ENCODE assay signal across 9 cellular contexts in the genomic region with DNA sequence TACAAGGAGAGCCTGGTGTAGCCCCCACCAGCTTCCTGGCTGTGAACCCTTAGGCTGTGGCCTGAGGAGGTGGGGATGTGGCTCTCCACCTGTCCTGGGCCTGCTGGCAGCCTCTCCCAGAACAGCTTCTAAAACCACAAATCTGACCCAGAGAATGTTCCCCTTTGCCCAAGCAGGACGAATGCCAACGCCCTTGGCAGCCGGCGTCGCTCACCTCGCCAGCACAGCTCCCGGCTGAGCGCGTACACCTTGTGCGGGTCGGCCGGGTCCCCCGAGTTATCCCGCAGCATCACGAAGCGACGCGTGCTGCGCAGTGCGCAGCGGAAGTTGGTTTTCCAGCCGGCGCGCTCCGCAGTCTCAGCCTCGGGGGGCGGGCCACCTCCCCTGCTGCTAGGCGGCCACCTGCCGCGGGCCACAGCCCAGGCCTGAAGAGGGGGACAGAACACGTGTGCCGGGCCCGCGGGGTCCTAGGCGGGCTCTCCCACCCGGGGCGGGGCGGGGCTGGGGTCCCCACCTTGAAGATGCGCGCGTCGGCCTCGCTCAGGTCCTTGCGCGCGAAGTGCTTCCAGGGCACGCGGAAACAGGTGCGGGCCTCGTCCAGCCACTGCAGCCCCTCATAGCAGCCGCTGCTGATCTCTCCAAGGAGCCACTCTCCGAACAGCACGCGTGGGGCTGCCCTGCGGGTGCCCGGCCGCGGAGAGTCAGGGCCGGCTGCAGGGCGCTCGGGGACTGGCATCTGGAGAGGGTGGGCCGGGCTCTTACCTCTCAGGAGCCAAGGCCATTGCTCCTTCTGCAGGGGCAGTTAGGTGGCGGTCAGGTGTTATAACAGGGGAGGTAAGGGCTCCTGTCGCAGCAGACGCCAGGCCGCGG. TPM values are rescaled to one million over a fixed set of nuclear protein-coding genes. Genes with fewer than 3 reads are reported as not detected.
DNase-seq lines count a peak whose midpoint lies in the region; ATAC-seq, FAIRE-seq and TF ChIP-seq lines count a peak whose summit lies in the region.
"Had no signal": no experiment of that assay in that cellular context is flagged by ENCODE, and none has a peak within 500 bp of the region (broad histone marks: within the 10 kb centered on the region; RNA-seq: fewer than 3 reads in every experiment).

No MANE protein-coding gene starts in this region.

- DNase-seq in A549 (ENCODE audit: low read depth in 1 of 2, low spot score in 1 of 2) (no peak), H9 (no peak), left cardiac atrium (peak; percentile 46), skeletal muscle cell (ENCODE audit: low read depth) (no peak), SIG-M5 (lab: John Stamatoyannopoulos, UW) (no peak)
- DNase-seq in activated CD8-positive, alpha-beta T cell treated with anti-CD3 and anti-CD28 coated beads for 36 hours: no peak

- H3K9me3 Mint-ChIP-seq in H9: no peaks in the 10 kb centered on the region
- H3K9me3 Mint-ChIP-seq in activated CD8-positive, alpha-beta T cell treated with anti-CD3 and anti-CD28 coated beads for 36 hours: no peaks in the 10 kb centered on the region

- no peak overlapping the region for H2AFZ ChIP-seq in H9 (ENCODE audit: low read length)

- CTCF ChIA-PET in A549 (lab: Yijun Ruan, JAX): interaction anchor here (0.7 to 0.9 kb wide), 2 partner anchors 50 to 60 kb away, joined by 3 read pairs; no protein-coding TSS in a partner anchor
- CTCF ChIA-PET in activated CD8-positive, alpha-beta T cell treated with anti-CD3 and anti-CD28 coated beads for 36 hours (lab: Charles Lee): interaction anchor here (1.3 kb wide), 1 partner anchor 60 kb away, joined by 4 read pairs; no protein-coding TSS in a partner anchor

- peaks cover 3 to 27% (median 24%) of the 10 kb centered on the region in 3 experiments; a peak in 6 of 7 replicates for H3K36me3 Mint-ChIP-seq in H9 (ENCODE audit: insufficient read depth in 1 of 3, low read depth in 3 of 3)
- H3K36me3 Mint-ChIP-seq in activated CD8-positive, alpha-beta T cell treated with anti-CD3 and anti-CD28 coated beads for 36 hours (ENCODE audit: low read depth): peaks cover 4% of the 10 kb centered on the region

- H3K79me2 ChIP-seq in H9 (ENCODE audit: insufficient read depth, low read length): no peaks in the 10 kb centered on the region

- no peak overlapping the region for H2BK5ac ChIP-seq in H9 (ENCODE audit: insufficient read length, low read length)

- H3K4me1 ChIP-seq in A549 (peaks cover 13% of the 10 kb centered on the region; the same call in 2 of the 3 replicates), H9 (ENCODE audit: insufficient read depth, low read length) (no peaks in the 10 kb centered on the region)

- no peak overlapping the region for H2AK5ac ChIP-seq in H9 (ENCODE audit: insufficient read length, low read length)

- H3K18ac ChIP-seq in H9 (ENCODE audit: insufficient read length, low read depth, low read length): no peak overlapping the region

- no peak overlapping the region for H2BK20ac ChIP-seq in H9 (ENCODE audit: low read depth, low read length, poor library complexity, severe bottlenecking)

- H3K4me3 Mint-ChIP-seq in H9: peak overlapping the region; percentile 73 to 82
- H3K4me3 Mint-ChIP-seq in activated CD8-positive, alpha-beta T cell treated with anti-CD3 and anti-CD28 coated beads for 36 hours: peak overlapping the region; percentile 84

- no peak overlapping the region for H2BK15ac ChIP-seq in H9 (ENCODE audit: low read depth, low read length)

- H3K4me2 ChIP-seq in A549 (peak overlapping the region; percentile 93), H9 (ENCODE audit: insufficient read depth, insufficient read length, low read length) (peak overlapping the region; percentile 35)

- no peak for TF ChIP-seq EP300 in A549 (IDR thresholded peaks at IDR 0.05)

- H3K9ac ChIP-seq in H9 (ENCODE audit: extremely low read depth, insufficient read length, low read length): no peak overlapping the region

- H3K56ac ChIP-seq in H9 (ENCODE audit: insufficient read length, low read depth, low read length): no peak overlapping the region

- no peak overlapping the region for H3K4ac ChIP-seq in H9 (ENCODE audit: low read depth, low read length)

- TF ChIP-seq CTCF in A549 (IDR thresholded peaks at IDR 0.05): no peak
- TF ChIP-seq CTCF in H9 (conservative IDR thresholded peaks at IDR 0.05): no peak
- no peak for TF ChIP-seq CTCF in activated CD8-positive, alpha-beta T cell treated with anti-CD3 and anti-CD28 coated beads for 36 hours (IDR thresholded peaks at IDR 0.05)

- H3K23ac ChIP-seq in H9 (ENCODE audit: insufficient read length, low read depth, low read length): no peak overlapping the region

- intact Hi-C loops in activated CD8-positive, alpha-beta T cell treated with anti-CD3 and anti-CD28 coated beads for 36 hours (cut with micrococcal nuclease): no loop called here
- intact Hi-C loops in left cardiac atrium (cut with DNase I): loop anchor here (5.0 to 10.0 kb wide), 2 partner anchors 38 to 60 kb away; a partner anchor contains a TSS

- POLR2A ChIA-PET in A549 (lab: Yijun Ruan, JAX): interaction anchor here (1.0 to 1.5 kb wide), 2 partner anchors 14 to 39 kb away, joined by 3 to 5 read pairs; no protein-coding TSS in a partner anchor
- POLR2A ChIA-PET in activated CD8-positive, alpha-beta T cell treated with anti-CD3 and anti-CD28 coated beads for 36 hours (lab: Charles Lee): interaction anchor here (0.6 to 3.2 kb wide), 10 partner anchors 8 to 39 kb away, joined by 3 to 7 read pairs (median 4); a partner anchor contains a TSS

- H3K27ac ChIP-seq in A549: peak overlapping the region; percentile 88 to 97
- H3K27ac ChIP-seq in H9 (ENCODE audit: insufficient read length, low read depth, low read length): no peak overlapping the region

- H4K91ac ChIP-seq in H9 (ENCODE audit: insufficient read length, low read depth, low read length): no peak overlapping the region

- TF ChIP-seq RAD21 in A549 (conservative IDR thresholded peaks at IDR 0.05 in 1 of 2, IDR thresholded peaks at IDR 0.05 in 1 of 2): no peak

- H4K5ac ChIP-seq in H9 (ENCODE audit: insufficient read length, low read depth, low read length): no peak overlapping the region

- no peak for FAIRE-seq in A549 (lab: Jason Lieb, UNC)

- H3K4me3 ChIP-seq in A549: peak overlapping the region; percentile 58
- H3K4me3 ChIP-seq in skeletal muscle cell (ENCODE audit: low read depth, low read length): peak overlapping the region; percentile 63

- peaks cover 4% of the 10 kb centered on the region for H3K23me2 ChIP-seq in H9 (ENCODE audit: insufficient read length, low read depth, low read length, poor library complexity, severe bottlenecking)

- ATAC-seq in A549 (peak; percentile 0 to 5; a peak in 4 of 6 replicates), left cardiac atrium (peak; percentile 2 to 3), HG03565 (IDR thresholded peaks at IDR 0.05; ENCODE audit: unreplicated experiment) (no peak), GM18511 (IDR thresholded peaks at IDR 0.05; ENCODE audit: unreplicated experiment) (no peak)
- ATAC-seq in activated CD8-positive, alpha-beta T cell treated with anti-CD3 and anti-CD28 coated beads for 36 hours: no peak

- no peaks in the 10 kb centered on the region for H3K27me3 Mint-ChIP-seq in H9 (ENCODE audit: low read depth)
- no peaks in the 10 kb centered on the region for H3K27me3 Mint-ChIP-seq in activated CD8-positive, alpha-beta T cell treated with anti-CD3 and anti-CD28 coated beads for 36 hours

- no peaks in the 10 kb centered on the region for H3K79me1 ChIP-seq in H9 (ENCODE audit: insufficient read depth, low read depth, low read length, poor library complexity, severe bottlenecking)

- no peak for TF ChIP-seq POLR2A in A549 (IDR thresholded peaks at IDR 0.05; ENCODE audit: low read length)

- peaks cover 4 to 6% of the 10 kb centered on the region in 2 experiments; a peak in 3 of 4 replicates for H3K4me1 Mint-ChIP-seq in H9
- H3K4me1 Mint-ChIP-seq in activated CD8-positive, alpha-beta T cell treated with anti-CD3 and anti-CD28 coated beads for 36 hours (ENCODE audit: low read depth): peaks cover 11% of the 10 kb centered on the region

- H2BK120ac ChIP-seq in H9 (ENCODE audit: low read depth, low read length, poor library complexity, severe bottlenecking): no peak overlapping the region

- H3T11ph ChIP-seq in H9 (ENCODE audit: low read length): no peak overlapping the region

- H4K20me1 ChIP-seq in H9 (ENCODE audit: control insufficient read depth, insufficient read depth, insufficient read length): no peaks in the 10 kb centered on the region

- no peak overlapping the region for H3K14ac ChIP-seq in H9 (ENCODE audit: insufficient read depth, low read length)

- H3K27ac Mint-ChIP-seq in H9: peak overlapping the region in 2 of 3 experiments; percentile 89 to 94; a peak in 3 of 7 replicates
- H3K27ac Mint-ChIP-seq in activated CD8-positive, alpha-beta T cell treated with anti-CD3 and anti-CD28 coated beads for 36 hours: peak overlapping the region; percentile 90

- H3K9me3 ChIP-seq in A549: no peaks in the 10 kb centered on the region
- no peaks in the 10 kb centered on the region for H3K9me3 ChIP-seq in H9 (ENCODE audit: control insufficient read depth, low read depth, low read length)

- no peak overlapping the region for H4K8ac ChIP-seq in H9 (replicated peaks; ENCODE audit: insufficient read length, low read depth, low read length)

- WGBS in A549 (ENCODE audit: missing lambda C conversion rate): 94% methylated on average over 60 of the region's 67 CpGs
- WGBS in H9 (ENCODE audit: extremely low coverage, insufficient read length, low lambda C conversion rate): no CpG with 5 or more reads among the region's 67 CpGs

- no peaks in the 10 kb centered on the region for H3K27me3 ChIP-seq in H9 (ENCODE audit: insufficient read depth, low read length)

- no peak overlapping the region for H2BK12ac ChIP-seq in H9 (ENCODE audit: insufficient read length, low read depth, low read length)

RNA-seq across cellular contexts. Expression of a gene that starts 0.9 kb away (rescaled TPM):
- polyA plus RNA-seq in A549 (2011; rRNA removed): 2.0 TPM in 2 replicates
- polyA plus RNA-seq in A549 (2012; cell fraction: cytosol; rRNA removed): 2.5 and 4.7 TPM in 2 replicates
- polyA plus RNA-seq in A549 (2012; cell fraction: nucleus; rRNA removed): 10.7 and 13.3 TPM in 2 replicates
- 3.1 to 3.8 TPM (median 3.4 TPM) in 3 replicates for polyA plus RNA-seq in A549 (2017; fragmentation: RNase III; extraction: RNeasy Plus Mini Kit Qiagen cat#74134 plus additional on column Dnase treatment)
- 2.5 and 3.0 TPM in 2 replicates for polyA minus RNA-seq in A549 (2011; rRNA and poly(A)+ RNA removed)
- total RNA-seq in H9 (2021): 9.7 and 9.8 TPM in 2 replicates
- 10 to 100 TPM; 34.6 to 37.5 TPM for total RNA-seq in activated CD8-positive, alpha-beta T cell treated with anti-CD3 and anti-CD28 coated beads for 36 hours
- 10 to 100 TPM; 12.1 to 24.3 TPM for total RNA-seq in left cardiac atrium

RNA-seq across cellular contexts. Expression of a gene that starts 9.9 kb away (rescaled TPM):
- polyA plus RNA-seq in A549 (2011; rRNA removed) (0.12 and 0.26 TPM in 2 replicates), A549 (2017; fragmentation: RNase III; extraction: RNeasy Plus Mini Kit Qiagen cat#74134 plus additional on column Dnase treatment) (0.07 to 0.08 TPM (median 0.07 TPM) in 3 replicates)
- 0.03 and 0.07 TPM in 2 replicates for polyA plus RNA-seq in A549 (2012; cell fraction: cytosol; rRNA removed)
- polyA plus RNA-seq in A549 (2012; cell fraction: nucleus; rRNA removed): 0.32 and 0.53 TPM in 2 replicates
- not detected in 2 replicates for polyA minus RNA-seq in A549 (2011; rRNA and poly(A)+ RNA removed)
- total RNA-seq in H9 (2021) (0.46 TPM in 1 of 2 replicates, not detected in the other), left cardiac atrium (not detected)
- total RNA-seq in activated CD8-positive, alpha-beta T cell treated with anti-CD3 and anti-CD28 coated beads for 36 hours: not detected
- total RNA-seq: glomerular endothelial cell had no signal

RNA-seq across cellular contexts. Expression of a gene that starts 12.2 kb away (rescaled TPM):
- polyA plus RNA-seq in A549 (2011; rRNA removed): not detected in 2 replicates
- polyA plus RNA-seq in A549 (2012; cell fraction: cytosol; rRNA removed): not detected in 2 replicates
- not detected in 2 replicates for polyA plus RNA-seq in A549 (2012; cell fraction: nucleus; rRNA removed)
- polyA plus RNA-seq in A549 (2017; fragmentation: RNase III; extraction: RNeasy Plus Mini Kit Qiagen cat#74134 plus additional on column Dnase treatment): not detected in 3 replicates
- not detected in 2 replicates for polyA minus RNA-seq in A549 (2011; rRNA and poly(A)+ RNA removed)
- total RNA-seq in H9 (2021): 1.8 and 2.3 TPM in 2 replicates
- total RNA-seq in activated CD8-positive, alpha-beta T cell treated with anti-CD3 and anti-CD28 coated beads for 36 hours: not detected
- not detected for total RNA-seq in left cardiac atrium
- total RNA-seq: glomerular endothelial cell had no signal

RNA-seq across cellular contexts. Expression of a gene that starts 22.3 kb away (rescaled TPM):
- polyA plus RNA-seq in A549 (2011; rRNA removed) (not detected in 2 replicates), A549 (2017; fragmentation: RNase III; extraction: RNeasy Plus Mini Kit Qiagen cat#74134 plus additional on column Dnase treatment) (0.07 to 0.17 TPM in 2 of 3 replicates, not detected in the other)
- 0.09 and 0.13 TPM in 2 replicates for polyA plus RNA-seq in A549 (2012; cell fraction: cytosol; rRNA removed)
- 1.2 and 2.3 TPM in 2 replicates for polyA plus RNA-seq in A549 (2012; cell fraction: nucleus; rRNA removed)
- not detected in 2 replicates for polyA minus RNA-seq in A549 (2011; rRNA and poly(A)+ RNA removed)
- total RNA-seq in H9 (2021) (6.2 and 6.8 TPM in 2 replicates), left cardiac atrium (under 1 TPM; 0.15 to 0.29 TPM)
- under 1 TPM; 0.88 to 0.89 TPM for total RNA-seq in activated CD8-positive, alpha-beta T cell treated with anti-CD3 and anti-CD28 coated beads for 36 hours
- total RNA-seq: glomerular endothelial cell had no signal

RNA-seq across cellular contexts. Expression of a gene that starts 38.5 kb away (rescaled TPM):
- 8.6 and 10.8 TPM in 2 replicates for polyA plus RNA-seq in A549 (2011; rRNA removed)
- polyA plus RNA-seq in A549 (2012; cell fraction: cytosol; rRNA removed): 19.8 and 25.1 TPM in 2 replicates
- 46.9 and 57.6 TPM in 2 replicates for polyA plus RNA-seq in A549 (2012; cell fraction: nucleus; rRNA removed)
- polyA plus RNA-seq in A549 (2017; fragmentation: RNase III; extraction: RNeasy Plus Mini Kit Qiagen cat#74134 plus additional on column Dnase treatment): 23.0 to 25.3 TPM (median 23.7 TPM) in 3 replicates
- 10.3 and 11.1 TPM in 2 replicates for polyA minus RNA-seq in A549 (2011; rRNA and poly(A)+ RNA removed)
- total RNA-seq in H9 (2021): 48.9 and 50.6 TPM in 2 replicates
- total RNA-seq in activated CD8-positive, alpha-beta T cell treated with anti-CD3 and anti-CD28 coated beads for 36 hours: 10 to 100 TPM; 43.1 to 44.5 TPM
- total RNA-seq in left cardiac atrium: 10 to 100 TPM; 17.3 to 21.5 TPM

Comparison
In these comparisons a context has a peak if more than half of its experiments do, and no peak if none do; other contexts are left out.
1. ATAC-seq: peak in A549 (2 of 2) and left cardiac atrium (2 of 2); none in activated CD8-positive, alpha-beta T cell treated with anti-CD3 and anti-CD28 coated beads for 36 hours (single experiment), HG03565 (single experiment) and GM18511 (single experiment).